ENCODE assay signal across 1 cellular context in the genomic region with DNA sequence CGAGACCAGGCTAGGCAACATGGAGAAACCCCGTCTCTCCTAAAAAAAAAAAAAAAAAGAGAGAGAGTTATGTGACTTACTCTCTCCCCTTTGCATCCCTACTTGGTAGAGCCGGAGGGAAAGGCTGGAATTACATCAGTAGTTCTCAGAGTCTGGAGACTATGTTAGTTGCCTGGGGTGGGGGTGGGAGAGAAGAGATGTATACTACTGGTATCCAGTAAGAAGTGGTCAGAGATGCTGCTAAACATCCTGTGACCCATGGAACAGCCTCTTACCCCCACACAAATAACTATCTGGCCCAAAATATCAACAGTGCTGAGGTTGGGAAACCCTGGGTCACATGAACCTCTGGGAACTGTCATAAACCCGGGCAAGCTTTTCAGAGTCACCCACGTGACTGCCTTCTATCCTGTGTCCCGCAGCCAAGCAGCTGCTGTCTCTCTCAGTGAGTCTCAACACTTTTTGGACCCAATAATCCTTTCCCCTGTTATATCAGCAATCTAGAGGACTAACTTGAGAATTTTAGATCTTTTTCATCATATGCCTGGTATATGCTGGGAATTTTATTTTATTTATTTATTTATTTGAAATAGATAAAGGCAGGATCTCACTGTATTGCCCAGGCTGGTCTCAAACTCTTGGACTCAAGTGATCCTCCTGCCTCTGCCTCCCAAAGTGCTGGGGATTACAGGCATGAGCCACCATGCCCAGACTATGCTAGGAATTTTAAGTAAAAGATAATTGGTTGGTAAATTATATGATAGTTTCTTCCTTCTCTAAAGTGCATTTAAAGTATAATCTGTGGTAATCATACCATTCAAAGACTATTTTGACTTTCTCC.
TF ChIP-seq lines count a peak whose summit lies in the region.

No MANE protein-coding gene starts in this region.

TF ChIP-seq in HEK293, 187 proteins besides CTCF, POLR2A, EP300 and RAD21 (continued from another document and continues in another):
- 0 out of 2 replicates have a peak, but pooled peaks have one; percentile 16 for TF ChIP-seq KLF8 (tag by site-specific recombination; IDR thresholded peaks at IDR 0.05)
- TF ChIP-seq, protein P1, sequence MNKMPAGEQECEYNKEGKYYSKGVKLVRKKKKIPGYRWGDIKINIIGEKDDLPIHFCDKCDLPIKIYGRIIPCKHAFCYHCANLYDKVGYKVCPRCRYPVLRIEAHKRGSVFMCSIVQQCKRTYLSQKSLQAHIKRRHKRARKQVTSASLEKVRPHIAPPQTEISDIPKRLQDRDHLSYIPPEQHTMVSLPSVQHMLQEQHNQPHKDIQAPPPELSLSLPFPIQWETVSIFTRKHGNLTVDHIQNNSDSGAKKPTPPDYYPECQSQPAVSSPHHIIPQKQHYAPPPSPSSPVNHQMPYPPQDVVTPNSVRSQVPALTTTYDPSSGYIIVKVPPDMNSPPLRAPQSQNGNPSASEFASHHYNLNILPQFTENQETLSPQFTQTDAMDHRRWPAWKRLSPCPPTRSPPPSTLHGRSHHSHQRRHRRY (tag by site-specific recombination; IDR thresholded peaks at IDR 0.05) = no peak
- TF ChIP-seq, protein P2, sequence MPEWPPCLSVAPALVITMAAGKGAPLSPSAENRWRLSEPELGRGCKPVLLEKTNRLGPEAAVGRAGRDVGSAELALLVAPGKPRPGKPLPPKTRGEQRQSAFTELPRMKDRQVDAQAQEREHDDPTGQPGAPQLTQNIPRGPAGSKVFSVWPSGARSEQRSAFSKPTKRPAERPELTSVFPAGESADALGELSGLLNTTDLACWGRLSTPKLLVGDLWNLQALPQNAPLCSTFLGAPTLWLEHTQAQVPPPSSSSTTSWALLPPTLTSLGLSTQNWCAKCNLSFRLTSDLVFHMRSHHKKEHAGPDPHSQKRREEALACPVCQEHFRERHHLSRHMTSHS (tag by site-specific recombination; IDR thresholded peaks at IDR 0.05) = no peak
- TF ChIP-seq ZNF121 (tag by site-specific recombination; IDR thresholded peaks at IDR 0.05) = peak; percentile 94
- TF ChIP-seq, protein P3, sequence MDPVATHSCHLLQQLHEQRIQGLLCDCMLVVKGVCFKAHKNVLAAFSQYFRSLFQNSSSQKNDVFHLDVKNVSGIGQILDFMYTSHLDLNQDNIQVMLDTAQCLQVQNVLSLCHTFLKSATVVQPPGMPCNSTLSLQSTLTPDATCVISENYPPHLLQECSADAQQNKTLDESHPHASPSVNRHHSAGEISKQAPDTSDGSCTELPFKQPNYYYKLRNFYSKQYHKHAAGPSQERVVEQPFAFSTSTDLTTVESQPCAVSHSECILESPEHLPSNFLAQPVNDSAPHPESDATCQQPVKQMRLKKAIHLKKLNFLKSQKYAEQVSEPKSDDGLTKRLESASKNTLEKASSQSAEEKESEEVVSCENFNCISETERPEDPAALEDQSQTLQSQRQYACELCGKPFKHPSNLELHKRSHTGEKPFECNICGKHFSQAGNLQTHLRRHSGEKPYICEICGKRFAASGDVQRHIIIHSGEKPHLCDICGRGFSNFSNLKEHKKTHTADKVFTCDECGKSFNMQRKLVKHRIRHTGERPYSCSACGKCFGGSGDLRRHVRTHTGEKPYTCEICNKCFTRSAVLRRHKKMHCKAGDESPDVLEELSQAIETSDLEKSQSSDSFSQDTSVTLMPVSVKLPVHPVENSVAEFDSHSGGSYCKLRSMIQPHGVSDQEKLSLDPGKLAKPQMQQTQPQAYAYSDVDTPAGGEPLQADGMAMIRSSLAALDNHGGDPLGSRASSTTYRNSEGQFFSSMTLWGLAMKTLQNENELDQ (tag by site-specific recombination; IDR thresholded peaks at IDR 0.05; ENCODE audit: low read depth) = no peak
- no peak for TF ChIP-seq ZNF354C (tag by site-specific recombination; IDR thresholded peaks at IDR 0.05; ENCODE audit: borderline replicate concordance, low read depth)
- TF ChIP-seq ZNF366 (tag by site-specific recombination; conservative IDR thresholded peaks at IDR 0.05) = 0 out of 2 replicates have a peak, but pooled peaks have one; percentile 5
- no peak for TF ChIP-seq ZNF624 (tag by site-specific recombination; IDR thresholded peaks at IDR 0.05)
- TF ChIP-seq IKZF3 (tag by site-specific recombination; IDR thresholded peaks at IDR 0.05) = no peak
- TF ChIP-seq OVOL3 (tag by site-specific recombination; IDR thresholded peaks at IDR 0.05) = no peak
- no peak for TF ChIP-seq SP3 (tag by site-specific recombination; IDR thresholded peaks at IDR 0.05)
- no peak for TF ChIP-seq ZNF555 (tag by site-specific recombination; conservative IDR thresholded peaks at IDR 0.05)
- TF ChIP-seq ZNF585B (tag by site-specific recombination; IDR thresholded peaks at IDR 0.05) = no peak
- no peak for TF ChIP-seq ZNF837 (tag by site-specific recombination; IDR thresholded peaks at IDR 0.05)
- TF ChIP-seq ZNF426 (tag by site-specific recombination; IDR thresholded peaks at IDR 0.05) = no peak
- no peak for TF ChIP-seq ZNF112 (tag by site-specific recombination; IDR thresholded peaks at IDR 0.05)
- TF ChIP-seq, protein P4, sequence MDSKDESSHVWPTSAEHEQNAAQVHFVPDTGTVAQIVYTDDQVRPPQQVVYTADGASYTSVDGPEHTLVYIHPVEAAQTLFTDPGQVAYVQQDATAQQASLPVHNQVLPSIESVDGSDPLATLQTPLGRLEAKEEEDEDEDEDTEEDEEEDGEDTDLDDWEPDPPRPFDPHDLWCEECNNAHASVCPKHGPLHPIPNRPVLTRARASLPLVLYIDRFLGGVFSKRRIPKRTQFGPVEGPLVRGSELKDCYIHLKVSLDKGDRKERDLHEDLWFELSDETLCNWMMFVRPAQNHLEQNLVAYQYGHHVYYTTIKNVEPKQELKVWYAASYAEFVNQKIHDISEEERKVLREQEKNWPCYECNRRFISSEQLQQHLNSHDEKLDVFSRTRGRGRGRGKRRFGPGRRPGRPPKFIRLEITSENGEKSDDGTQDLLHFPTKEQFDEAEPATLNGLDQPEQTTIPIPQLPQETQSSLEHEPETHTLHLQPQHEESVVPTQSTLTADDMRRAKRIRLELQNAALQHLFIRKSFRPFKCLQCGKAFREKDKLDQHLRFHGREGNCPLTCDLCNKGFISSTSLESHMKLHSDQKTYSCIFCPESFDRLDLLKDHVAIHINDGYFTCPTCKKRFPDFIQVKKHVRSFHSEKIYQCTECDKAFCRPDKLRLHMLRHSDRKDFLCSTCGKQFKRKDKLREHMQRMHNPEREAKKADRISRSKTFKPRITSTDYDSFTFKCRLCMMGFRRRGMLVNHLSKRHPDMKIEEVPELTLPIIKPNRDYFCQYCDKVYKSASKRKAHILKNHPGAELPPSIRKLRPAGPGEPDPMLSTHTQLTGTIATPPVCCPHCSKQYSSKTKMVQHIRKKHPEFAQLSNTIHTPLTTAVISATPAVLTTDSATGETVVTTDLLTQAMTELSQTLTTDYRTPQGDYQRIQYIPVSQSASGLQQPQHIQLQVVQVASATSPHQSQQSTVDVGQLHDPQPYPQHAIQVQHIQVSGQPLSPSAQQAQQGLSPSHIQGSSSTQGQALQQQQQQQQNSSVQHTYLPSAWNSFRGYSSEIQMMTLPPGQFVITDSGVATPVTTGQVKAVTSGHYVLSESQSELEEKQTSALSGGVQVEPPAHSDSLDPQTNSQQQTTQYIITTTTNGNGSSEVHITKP (tag by site-specific recombination; IDR thresholded peaks at IDR 0.05) = peak; percentile 97
- TF ChIP-seq, protein P5, sequence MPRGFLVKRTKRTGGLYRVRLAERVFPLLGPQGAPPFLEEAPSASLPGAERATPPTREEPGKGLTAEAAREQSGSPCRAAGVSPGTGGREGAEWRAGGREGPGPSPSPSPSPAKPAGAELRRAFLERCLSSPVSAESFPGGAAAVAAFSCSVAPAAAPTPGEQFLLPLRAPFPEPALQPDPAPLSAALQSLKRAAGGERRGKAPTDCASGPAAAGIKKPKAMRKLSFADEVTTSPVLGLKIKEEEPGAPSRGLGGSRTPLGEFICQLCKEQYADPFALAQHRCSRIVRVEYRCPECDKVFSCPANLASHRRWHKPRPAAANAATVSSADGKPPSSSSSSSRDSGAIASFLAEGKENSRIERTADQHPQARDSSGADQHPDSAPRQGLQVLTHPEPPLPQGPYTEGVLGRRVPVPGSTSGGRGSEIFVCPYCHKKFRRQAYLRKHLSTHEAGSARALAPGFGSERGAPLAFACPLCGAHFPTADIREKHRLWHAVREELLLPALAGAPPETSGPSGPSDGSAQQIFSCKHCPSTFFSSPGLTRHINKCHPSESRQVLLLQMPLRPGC (tag by site-specific recombination; IDR thresholded peaks at IDR 0.05) = no peak
- TF ChIP-seq ZNF302 (tag by site-specific recombination; IDR thresholded peaks at IDR 0.05; ENCODE audit: low read depth) = no peak
- no peak for TF ChIP-seq ZNF785 (tag by site-specific recombination; IDR thresholded peaks at IDR 0.05)
- TF ChIP-seq ZNF37A (tag by site-specific recombination; IDR thresholded peaks at IDR 0.05) = no peak
- no peak for TF ChIP-seq REPIN1 (tag by site-specific recombination; IDR thresholded peaks at IDR 0.05; ENCODE audit: low read depth)
- no peak for TF ChIP-seq ZBTB17 (tag by site-specific recombination; IDR thresholded peaks at IDR 0.05)
- no peak for TF ChIP-seq ZBTB20 (tag by site-specific recombination; IDR thresholded peaks at IDR 0.05)
- TF ChIP-seq ZBTB7A (tag by site-specific recombination; IDR thresholded peaks at IDR 0.05; ENCODE audit: low read depth) = no peak
- TF ChIP-seq, protein P6, sequence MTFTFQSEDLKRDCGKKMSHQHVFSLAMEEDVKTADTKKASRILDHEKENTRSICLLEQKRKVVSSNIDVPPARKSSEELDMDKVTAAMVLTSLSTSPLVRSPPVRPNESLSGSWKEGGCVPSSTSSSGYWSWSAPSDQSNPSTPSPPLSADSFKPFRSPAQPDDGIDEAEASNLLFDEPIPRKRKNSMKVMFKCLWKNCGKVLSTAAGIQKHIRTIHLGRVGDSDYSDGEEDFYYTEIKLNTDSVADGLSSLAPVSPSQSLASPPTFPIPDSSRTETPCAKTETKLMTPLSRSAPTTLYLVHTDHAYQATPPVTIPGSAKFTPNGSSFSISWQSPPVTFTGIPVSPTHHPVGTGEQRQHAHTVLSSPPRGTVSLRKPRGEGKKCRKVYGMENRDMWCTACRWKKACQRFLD (tag by site-specific recombination; IDR thresholded peaks at IDR 0.05) = no peak
- TF ChIP-seq, protein P7, sequence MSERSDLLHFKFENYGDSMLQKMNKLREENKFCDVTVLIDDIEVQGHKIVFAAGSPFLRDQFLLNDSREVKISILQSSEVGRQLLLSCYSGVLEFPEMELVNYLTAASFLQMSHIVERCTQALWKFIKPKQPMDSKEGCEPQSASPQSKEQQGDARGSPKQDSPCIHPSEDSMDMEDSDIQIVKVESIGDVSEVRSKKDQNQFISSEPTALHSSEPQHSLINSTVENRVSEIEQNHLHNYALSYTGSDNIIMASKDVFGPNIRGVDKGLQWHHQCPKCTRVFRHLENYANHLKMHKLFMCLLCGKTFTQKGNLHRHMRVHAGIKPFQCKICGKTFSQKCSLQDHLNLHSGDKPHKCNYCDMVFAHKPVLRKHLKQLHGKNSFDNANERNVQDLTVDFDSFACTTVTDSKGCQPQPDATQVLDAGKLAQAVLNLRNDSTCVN (tag by site-specific recombination; optimal IDR thresholded peaks at IDR 0.05) = no peak
- no peak for TF ChIP-seq ZBTB1 (tag by site-specific recombination; IDR thresholded peaks at IDR 0.05)
- TF ChIP-seq BCL11A (tag by site-specific recombination; IDR thresholded peaks at IDR 0.05; ENCODE audit: low read depth) = no peak
- TF ChIP-seq, protein P8, sequence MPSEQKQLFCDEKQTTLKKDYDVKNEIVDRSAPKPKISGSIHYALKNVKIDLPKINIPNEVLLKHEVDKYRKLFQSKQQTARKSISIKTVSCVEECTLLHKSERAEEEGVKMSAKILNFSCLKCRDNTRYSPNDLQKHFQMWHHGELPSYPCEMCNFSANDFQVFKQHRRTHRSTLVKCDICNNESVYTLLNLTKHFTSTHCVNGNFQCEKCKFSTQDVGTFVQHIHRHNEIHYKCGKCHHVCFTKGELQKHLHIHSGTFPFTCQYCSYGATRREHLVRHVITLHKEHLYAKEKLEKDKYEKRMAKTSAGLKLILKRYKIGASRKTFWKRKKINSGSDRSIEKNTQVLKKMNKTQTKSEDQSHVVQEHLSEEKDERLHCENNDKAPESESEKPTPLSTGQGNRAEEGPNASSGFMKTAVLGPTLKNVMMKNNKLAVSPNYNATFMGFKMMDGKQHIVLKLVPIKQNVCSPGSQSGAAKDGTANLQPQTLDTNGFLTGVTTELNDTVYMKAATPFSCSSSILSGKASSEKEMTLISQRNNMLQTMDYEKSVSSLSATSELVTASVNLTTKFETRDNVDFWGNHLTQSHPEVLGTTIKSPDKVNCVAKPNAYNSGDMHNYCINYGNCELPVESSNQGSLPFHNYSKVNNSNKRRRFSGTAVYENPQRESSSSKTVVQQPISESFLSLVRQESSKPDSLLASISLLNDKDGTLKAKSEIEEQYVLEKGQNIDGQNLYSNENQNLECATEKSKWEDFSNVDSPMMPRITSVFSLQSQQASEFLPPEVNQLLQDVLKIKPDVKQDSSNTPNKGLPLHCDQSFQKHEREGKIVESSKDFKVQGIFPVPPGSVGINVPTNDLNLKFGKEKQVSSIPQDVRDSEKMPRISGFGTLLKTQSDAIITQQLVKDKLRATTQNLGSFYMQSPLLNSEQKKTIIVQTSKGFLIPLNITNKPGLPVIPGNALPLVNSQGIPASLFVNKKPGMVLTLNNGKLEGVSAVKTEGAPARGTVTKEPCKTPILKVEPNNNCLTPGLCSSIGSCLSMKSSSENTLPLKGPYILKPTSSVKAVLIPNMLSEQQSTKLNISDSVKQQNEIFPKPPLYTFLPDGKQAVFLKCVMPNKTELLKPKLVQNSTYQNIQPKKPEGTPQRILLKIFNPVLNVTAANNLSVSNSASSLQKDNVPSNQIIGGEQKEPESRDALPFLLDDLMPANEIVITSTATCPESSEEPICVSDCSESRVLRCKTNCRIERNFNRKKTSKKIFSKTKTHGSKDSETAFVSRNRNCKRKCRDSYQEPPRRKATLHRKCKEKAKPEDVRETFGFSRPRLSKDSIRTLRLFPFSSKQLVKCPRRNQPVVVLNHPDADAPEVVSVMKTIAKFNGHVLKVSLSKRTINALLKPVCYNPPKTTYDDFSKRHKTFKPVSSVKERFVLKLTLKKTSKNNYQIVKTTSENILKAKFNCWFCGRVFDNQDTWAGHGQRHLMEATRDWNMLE (tag by site-specific recombination; conservative IDR thresholded peaks at IDR 0.05; ENCODE audit: low read depth) = no peak
- peak; percentile 80 for TF ChIP-seq PRDM1 (tag by site-specific recombination; IDR thresholded peaks at IDR 0.05)
- TF ChIP-seq ZNF626 (tag by site-specific recombination; IDR thresholded peaks at IDR 0.05) = no peak
- no peak for TF ChIP-seq ZNF423 (tag by site-specific recombination; IDR thresholded peaks at IDR 0.05)
- TF ChIP-seq, protein P9, sequence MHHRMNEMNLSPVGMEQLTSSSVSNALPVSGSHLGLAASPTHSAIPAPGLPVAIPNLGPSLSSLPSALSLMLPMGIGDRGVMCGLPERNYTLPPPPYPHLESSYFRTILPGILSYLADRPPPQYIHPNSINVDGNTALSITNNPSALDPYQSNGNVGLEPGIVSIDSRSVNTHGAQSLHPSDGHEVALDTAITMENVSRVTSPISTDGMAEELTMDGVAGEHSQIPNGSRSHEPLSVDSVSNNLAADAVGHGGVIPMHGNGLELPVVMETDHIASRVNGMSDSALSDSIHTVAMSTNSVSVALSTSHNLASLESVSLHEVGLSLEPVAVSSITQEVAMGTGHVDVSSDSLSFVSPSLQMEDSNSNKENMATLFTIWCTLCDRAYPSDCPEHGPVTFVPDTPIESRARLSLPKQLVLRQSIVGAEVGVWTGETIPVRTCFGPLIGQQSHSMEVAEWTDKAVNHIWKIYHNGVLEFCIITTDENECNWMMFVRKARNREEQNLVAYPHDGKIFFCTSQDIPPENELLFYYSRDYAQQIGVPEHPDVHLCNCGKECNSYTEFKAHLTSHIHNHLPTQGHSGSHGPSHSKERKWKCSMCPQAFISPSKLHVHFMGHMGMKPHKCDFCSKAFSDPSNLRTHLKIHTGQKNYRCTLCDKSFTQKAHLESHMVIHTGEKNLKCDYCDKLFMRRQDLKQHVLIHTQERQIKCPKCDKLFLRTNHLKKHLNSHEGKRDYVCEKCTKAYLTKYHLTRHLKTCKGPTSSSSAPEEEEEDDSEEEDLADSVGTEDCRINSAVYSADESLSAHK (tag by site-specific recombination; IDR thresholded peaks at IDR 0.05) = no peak
- no peak for TF ChIP-seq TCF7L2 (IDR thresholded peaks at IDR 0.05; ENCODE audit: borderline replicate concordance, low read depth, low read length)
